16 cellular contexts compared by ENCODE assay signal in the genomic region with DNA sequence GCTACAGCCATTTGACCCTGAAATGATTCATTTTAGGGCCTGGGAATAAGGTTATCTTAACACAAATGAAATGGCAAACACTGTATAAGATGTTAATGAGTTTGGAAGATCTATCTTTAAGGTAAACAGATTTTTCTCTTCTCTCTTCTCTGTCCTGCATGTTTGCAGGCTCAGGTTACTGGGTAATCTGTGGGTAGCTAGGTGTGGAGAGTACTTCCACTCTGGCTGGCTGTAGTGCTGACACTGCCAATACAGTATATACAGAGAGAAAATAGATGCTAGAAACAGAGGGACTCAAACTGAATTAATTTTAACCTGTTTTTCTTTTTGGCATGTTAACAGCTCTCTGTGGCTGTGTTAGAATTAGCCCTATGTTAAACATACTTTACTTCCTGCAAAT.
DNase-seq lines count a peak whose midpoint lies in the region; ATAC-seq and TF ChIP-seq lines count a peak whose summit lies in the region.
"Had no signal": no experiment of that assay in that cellular context is flagged by ENCODE, and none has a peak within 500 bp of the region (broad histone marks: within the 10 kb centered on the region; RNA-seq: fewer than 3 reads in every experiment).

No MANE protein-coding gene starts in this region.

- H2AFZ ChIP-seq in SU-DHL-6 (ENCODE audit: low read depth, low read length, severe bottlenecking) = no peak overlapping the region

- 0 out of 2 replicates have a peak overlapping the region, but pooled peaks have one; percentile 20 for H3K27ac ChIP-seq in SU-DHL-6 (ENCODE audit: low read depth, low read length)
- no peak overlapping the region for H3K27ac ChIP-seq in left lung
- H3K27ac ChIP-seq: epithelial cell of prostate, foreskin keratinocyte, ovary, tibial artery had no signal

- H3K4me1 ChIP-seq in left lung = no peaks in the 10 kb centered on the region
- H3K4me1 ChIP-seq: foreskin keratinocyte, tibial artery had no signal

- H3K4me3 ChIP-seq in SU-DHL-6 (ENCODE audit: insufficient read depth, low read length, poor library complexity, severe bottlenecking) (no peak overlapping the region), left lung (no peak overlapping the region)
- H3K4me3 ChIP-seq: ovary, tibial artery had no signal

- intact Hi-C loops in left lung (cut with DNase I) = no loop called here

- DNase-seq in DMS53 (lab: John Stamatoyannopoulos, UW) = peak; percentile 66
- peak; percentile 79 for DNase-seq in NCI-H1105 (lab: John Stamatoyannopoulos, UW)
- peak; percentile 64 for DNase-seq in NCI-H345 (lab: John Stamatoyannopoulos, UW)
- no peak for DNase-seq in left lung
- DNase-seq in ecto neural progenitor cell (ENCODE audit: low spot score) = no peak
- DNase-seq: activated CD4-positive, alpha-beta T cell treated with anti-CD3 and anti-CD28 coated beads for 36 hours; CD8-positive, alpha-beta T cell; foreskin keratinocyte; hippocampal formation; mammary epithelial cell; ovary; stimulated activated naive CD4-positive, alpha-beta T cell; tibial artery had no signal

- TF ChIP-seq CTCF in SU-DHL-6 (IDR thresholded peaks at IDR 0.05; ENCODE audit: insufficient read depth, low read length, poor library complexity, severe bottlenecking) = no peak
- no peak for TF ChIP-seq CTCF in left lung (IDR thresholded peaks at IDR 0.05)

- no peaks in the 10 kb centered on the region for H3K79me2 ChIP-seq in SU-DHL-6 (ENCODE audit: insufficient read depth, low read length)

- ATAC-seq in HG02870 (IDR thresholded peaks at IDR 0.05; ENCODE audit: unreplicated experiment) (no peak), left lung (no peak)
- ATAC-seq: activated CD4-positive, alpha-beta T cell treated with anti-CD3 and anti-CD28 coated beads for 36 hours; CD8-positive, alpha-beta T cell; foreskin keratinocyte had no signal

- no peak overlapping the region for H3K9ac ChIP-seq in SU-DHL-6 (ENCODE audit: low read length)

- H4K20me1 ChIP-seq in SU-DHL-6 (ENCODE audit: low read depth, low read length) = no peaks in the 10 kb centered on the region

- no peaks in the 10 kb centered on the region for H3K9me2 ChIP-seq in SU-DHL-6 (replicated peaks; ENCODE audit: insufficient read depth, low read length)

- H3F3A ChIP-seq in SU-DHL-6 (ENCODE audit: insufficient read depth) = 0 out of 2 replicates have a peak, but pooled peaks cover 4% of the 10 kb centered on the region

- H3K9me3 ChIP-seq in SU-DHL-6 (ENCODE audit: insufficient read depth, low read length) = no peaks in the 10 kb centered on the region
- no peaks in the 10 kb centered on the region for H3K9me3 ChIP-seq in left lung
- H3K9me3 ChIP-seq: ovary, tibial artery had no signal

- no peaks in the 10 kb centered on the region for H3K27me3 ChIP-seq in SU-DHL-6 (ENCODE audit: low read length)
- H3K27me3 ChIP-seq in left lung = no peaks in the 10 kb centered on the region
- H3K27me3 ChIP-seq: foreskin keratinocyte, ovary, tibial artery had no signal

- no peaks in the 10 kb centered on the region for H3K36me3 ChIP-seq in SU-DHL-6 (ENCODE audit: low read length)
- no peaks in the 10 kb centered on the region for H3K36me3 ChIP-seq in left lung
- H3K36me3 ChIP-seq: ovary, tibial artery had no signal

- H3K4me2 ChIP-seq in SU-DHL-6 (ENCODE audit: low read depth, low read length, poor library complexity, severe bottlenecking) = no peak overlapping the region

Comparison
In these comparisons a context has a peak if more than half of its experiments do, and no peak if none do; other contexts are left out.
1. DNase-seq: peak in DMS53 (single experiment), NCI-H1105 (single experiment) and NCI-H345 (single experiment); none in left lung (0 of 2) and ecto neural progenitor cell (single experiment).